In genomic region chr5:135030691-135031145, GRCh38 we compare ENCODE assay signal across 8 cellular contexts. TPM values are rescaled to one million over a fixed set of nuclear protein-coding genes. Genes with fewer than 3 reads are reported as not detected.
DNase-seq lines count a peak whose midpoint lies in the region; ATAC-seq, FAIRE-seq and TF ChIP-seq lines count a peak whose summit lies in the region.
"Had no signal": no experiment of that assay in that cellular context is flagged by ENCODE, and none has a peak within 500 bp of the region (broad histone marks: within the 10 kb centered on the region; RNA-seq: fewer than 3 reads in every experiment).

No MANE protein-coding gene starts in this region.

- peaks cover 4% of the 10 kb centered on the region for H4K20me1 ChIP-seq in keratinocyte (ENCODE audit: control insufficient read depth, extremely low read depth, insufficient read depth, low read length)

- H3K4me1 ChIP-seq in HUES6 (ENCODE audit: control insufficient read depth, insufficient read depth, low read length), result peaks cover 45% of the 10 kb centered on the region
- peaks cover 7% of the 10 kb centered on the region for H3K4me1 ChIP-seq in keratinocyte (ENCODE audit: control insufficient read depth, extremely low read depth, insufficient read depth, low read length)

- H3K36me3 Mint-ChIP-seq in activated T-helper 2 cell treated with anti-CD3 and anti-CD28 coated beads, Interferon-gamma antibody, Interleukin-2, Interleukin-4, amounts not matched to agents 10 μg/mL and 5 μg/mL and 100 μg/mL, durations not matched to agents 14 hours and 24 hours and 36 hours (ENCODE audit: low read depth), result peaks cover 9% of the 10 kb centered on the region
- peaks cover 8% of the 10 kb centered on the region for H3K36me3 Mint-ChIP-seq in stimulated activated memory B cell treated with anti-CD40 and anti-IgM and Interleukin-4, amounts not matched to agents 10 μg/mL and 1 μg/mL and 100 μg/mL, for 72 hours

- peaks cover 7% of the 10 kb centered on the region for H3K9me3 Mint-ChIP-seq in activated T-helper 2 cell treated with anti-CD3 and anti-CD28 coated beads, Interferon-gamma antibody, Interleukin-2, Interleukin-4, amounts not matched to agents 10 μg/mL and 5 μg/mL and 100 μg/mL, durations not matched to agents 14 hours and 24 hours and 36 hours
- peaks cover 8% of the 10 kb centered on the region for H3K9me3 Mint-ChIP-seq in stimulated activated memory B cell treated with anti-CD40 and anti-IgM and Interleukin-4, amounts not matched to agents 10 μg/mL and 1 μg/mL and 100 μg/mL, for 72 hours

- intact Hi-C loops in activated T-helper 2 cell treated with anti-CD3 and anti-CD28 coated beads, Interferon-gamma antibody, Interleukin-2, Interleukin-4, amounts not matched to agents 10 μg/mL and 5 μg/mL and 100 μg/mL, durations not matched to agents 14 hours and 24 hours and 36 hours (cut with micrococcal nuclease), result no loop called here

- H3K27me3 ChIP-seq in HUES6 (ENCODE audit: control insufficient read depth, insufficient read depth, low read length), result peaks cover 98% of the 10 kb centered on the region
- H3K27me3 ChIP-seq in keratinocyte (ENCODE audit: control insufficient read depth, extremely low read depth, insufficient read depth, low read length), result peaks cover 87% of the 10 kb centered on the region

- peak overlapping the region; percentile 25 for H3K9ac ChIP-seq in HUES6 (ENCODE audit: low read length)
- H3K9ac ChIP-seq in keratinocyte (ENCODE audit: control insufficient read depth, extremely low read depth, insufficient read depth, low read length), result no peak overlapping the region

- dilution Hi-C loops in keratinocyte (cut with MboI; ENCODE audit: extremely low pct_ligation_motif_present, low sequenced_read_pairs), result no loop called here

- H2AFZ ChIP-seq in keratinocyte (ENCODE audit: control insufficient read depth, low read length), result no peak overlapping the region

- H3K27ac ChIP-seq in HUES6 (ENCODE audit: low read depth, low read length) (no peak overlapping the region), keratinocyte (ENCODE audit: control insufficient read depth, insufficient read depth, low read length) (no peak overlapping the region)

- H3K4me1 Mint-ChIP-seq in activated T-helper 2 cell treated with anti-CD3 and anti-CD28 coated beads, Interferon-gamma antibody, Interleukin-2, Interleukin-4, amounts not matched to agents 10 μg/mL and 5 μg/mL and 100 μg/mL, durations not matched to agents 14 hours and 24 hours and 36 hours (ENCODE audit: low read depth), result peaks cover 28% of the 10 kb centered on the region
- peaks cover 49% of the 10 kb centered on the region for H3K4me1 Mint-ChIP-seq in stimulated activated memory B cell treated with anti-CD40 and anti-IgM and Interleukin-4, amounts not matched to agents 10 μg/mL and 1 μg/mL and 100 μg/mL, for 72 hours

- no peak overlapping the region for H3K27ac Mint-ChIP-seq in activated T-helper 2 cell treated with anti-CD3 and anti-CD28 coated beads, Interferon-gamma antibody, Interleukin-2, Interleukin-4, amounts not matched to agents 10 μg/mL and 5 μg/mL and 100 μg/mL, durations not matched to agents 14 hours and 24 hours and 36 hours
- no peak overlapping the region for H3K27ac Mint-ChIP-seq in stimulated activated memory B cell treated with anti-CD40 and anti-IgM and Interleukin-4, amounts not matched to agents 10 μg/mL and 1 μg/mL and 100 μg/mL, for 72 hours

- no peaks in the 10 kb centered on the region for H3K9me1 ChIP-seq in keratinocyte (ENCODE audit: control insufficient read depth, extremely low read depth, insufficient read depth, low read length)

- peak overlapping the region; percentile 26 for H3K4me3 Mint-ChIP-seq in activated T-helper 2 cell treated with anti-CD3 and anti-CD28 coated beads, Interferon-gamma antibody, Interleukin-2, Interleukin-4, amounts not matched to agents 10 μg/mL and 5 μg/mL and 100 μg/mL, durations not matched to agents 14 hours and 24 hours and 36 hours (ENCODE audit: low read depth)
- peak overlapping the region; percentile 10 for H3K4me3 Mint-ChIP-seq in stimulated activated memory B cell treated with anti-CD40 and anti-IgM and Interleukin-4, amounts not matched to agents 10 μg/mL and 1 μg/mL and 100 μg/mL, for 72 hours

- ATAC-seq in stimulated activated memory B cell treated with anti-CD40 and anti-IgM and Interleukin-4, amounts not matched to agents 10 μg/mL and 1 μg/mL and 100 μg/mL, for 72 hours, result no peak
- ATAC-seq in HG03469 (IDR thresholded peaks at IDR 0.05; ENCODE audit: unreplicated experiment), result no peak

- H3K9me3 ChIP-seq in HUES6 (ENCODE audit: control insufficient read depth, insufficient read depth, low read depth, low read length) (no peaks in the 10 kb centered on the region), keratinocyte (ENCODE audit: control insufficient read depth, low read depth, low read length) (peaks cover 10% of the 10 kb centered on the region)

- H3K4me3 ChIP-seq in HUES6 (ENCODE audit: low read depth, low read length) (peak overlapping the region; percentile 63), keratinocyte (ENCODE audit: control insufficient read depth in 2 of 3, extremely low read depth in 1 of 3, insufficient read depth in 2 of 3, low read depth in 1 of 3, low read length in 3 of 3) (peak overlapping the region in 2 of 3 experiments; percentile 9 to 42)

- H3K79me2 ChIP-seq in keratinocyte (ENCODE audit: control insufficient read depth, insufficient read depth, low read length), result no peaks in the 10 kb centered on the region

- FAIRE-seq in keratinocyte (lab: Jason Lieb, UNC), result no peak

- peaks cover 71% of the 10 kb centered on the region for H3K27me3 Mint-ChIP-seq in activated T-helper 2 cell treated with anti-CD3 and anti-CD28 coated beads, Interferon-gamma antibody, Interleukin-2, Interleukin-4, amounts not matched to agents 10 μg/mL and 5 μg/mL and 100 μg/mL, durations not matched to agents 14 hours and 24 hours and 36 hours (ENCODE audit: low read depth)
- H3K27me3 Mint-ChIP-seq in stimulated activated memory B cell treated with anti-CD40 and anti-IgM and Interleukin-4, amounts not matched to agents 10 μg/mL and 1 μg/mL and 100 μg/mL, for 72 hours, result peaks cover 91% of the 10 kb centered on the region

- no peak for TF ChIP-seq CTCF in keratinocyte (optimal IDR thresholded peaks at IDR 0.05 in 1 of 3, IDR thresholded peaks at IDR 0.05 in 1 of 3, conservative IDR thresholded peaks at IDR 0.05 in 1 of 3; ENCODE audit: extremely low read depth in 1 of 3, insufficient read depth in 2 of 3, low read length in 3 of 3)

- H3K4me2 ChIP-seq in keratinocyte (ENCODE audit: control insufficient read depth, extremely low read depth, insufficient read depth, low read depth, low read length), result peak overlapping the region; percentile 67

- no peak for DNase-seq in activated T-helper 2 cell treated with anti-CD3 and anti-CD28 coated beads, Interferon-gamma antibody, Interleukin-2, Interleukin-4, amounts not matched to agents 10 μg/mL and 5 μg/mL and 100 μg/mL, durations not matched to agents 14 hours and 24 hours and 36 hours (ENCODE audit: low spot score)
- DNase-seq in keratinocyte (ENCODE audit: low read depth, low spot score) (no peak), NCI-H1092 (lab: John Stamatoyannopoulos, UW) (no peak), amniotic stem cell (lab: John Stamatoyannopoulos, UW) (no peak)
- DNase-seq: NCI-H748 treated with DMSO at 0.1 percent for 48 hours had no signal

- H3K36me3 ChIP-seq in HUES6 (ENCODE audit: control insufficient read depth, insufficient read depth, low read length) (no peaks in the 10 kb centered on the region), keratinocyte (ENCODE audit: control insufficient read depth in 2 of 2, extremely low read depth in 1 of 2, insufficient read depth in 2 of 2, low read length in 2 of 2) (no peaks in the 10 kb centered on the region)

RNA-seq across cellular contexts. Expression of gene PITX1, which starts 3.3 kb away (rescaled TPM):
- 0.39 and 0.46 TPM in 2 replicates for total RNA-seq in activated T-helper 2 cell treated with anti-CD3 and anti-CD28 coated beads, Interferon-gamma antibody, Interleukin-2, Interleukin-4, amounts not matched to agents 10 μg/mL and 5 μg/mL and 100 μg/mL, durations not matched to agents 14 hours and 24 hours and 36 hours
- 0.73 to 2.3 TPM (median 1.7 TPM) in 3 replicates for polyA plus RNA-seq in keratinocyte
- polyA plus RNA-seq in keratinocyte (2011; ENCODE audit: low read depth), result 2.4 TPM
- 1.4 and 3.5 TPM in 2 replicates for polyA plus RNA-seq in keratinocyte (2011; cell fraction: cytosol; rRNA removed)
- 1.2 and 1.5 TPM in 2 replicates for polyA plus RNA-seq in keratinocyte (2011; cell fraction: nucleus; rRNA removed)
- polyA plus RNA-seq in keratinocyte (2012; ENCODE audit: low replicate concordance), result 2.5 and 6.4 TPM in 2 replicates
- 0.54 to 2.0 TPM (median 0.72 TPM) in 3 replicates for polyA minus RNA-seq in keratinocyte
- polyA minus RNA-seq in keratinocyte (2011; cell fraction: cytosol; rRNA and poly(A)+ RNA removed), result 10.0 TPM
- 0.93 and 1.7 TPM in 2 replicates for polyA minus RNA-seq in keratinocyte (2011; cell fraction: nucleus; rRNA and poly(A)+ RNA removed)
